8 cellular contexts compared by ENCODE assay signal in the genomic region with DNA sequence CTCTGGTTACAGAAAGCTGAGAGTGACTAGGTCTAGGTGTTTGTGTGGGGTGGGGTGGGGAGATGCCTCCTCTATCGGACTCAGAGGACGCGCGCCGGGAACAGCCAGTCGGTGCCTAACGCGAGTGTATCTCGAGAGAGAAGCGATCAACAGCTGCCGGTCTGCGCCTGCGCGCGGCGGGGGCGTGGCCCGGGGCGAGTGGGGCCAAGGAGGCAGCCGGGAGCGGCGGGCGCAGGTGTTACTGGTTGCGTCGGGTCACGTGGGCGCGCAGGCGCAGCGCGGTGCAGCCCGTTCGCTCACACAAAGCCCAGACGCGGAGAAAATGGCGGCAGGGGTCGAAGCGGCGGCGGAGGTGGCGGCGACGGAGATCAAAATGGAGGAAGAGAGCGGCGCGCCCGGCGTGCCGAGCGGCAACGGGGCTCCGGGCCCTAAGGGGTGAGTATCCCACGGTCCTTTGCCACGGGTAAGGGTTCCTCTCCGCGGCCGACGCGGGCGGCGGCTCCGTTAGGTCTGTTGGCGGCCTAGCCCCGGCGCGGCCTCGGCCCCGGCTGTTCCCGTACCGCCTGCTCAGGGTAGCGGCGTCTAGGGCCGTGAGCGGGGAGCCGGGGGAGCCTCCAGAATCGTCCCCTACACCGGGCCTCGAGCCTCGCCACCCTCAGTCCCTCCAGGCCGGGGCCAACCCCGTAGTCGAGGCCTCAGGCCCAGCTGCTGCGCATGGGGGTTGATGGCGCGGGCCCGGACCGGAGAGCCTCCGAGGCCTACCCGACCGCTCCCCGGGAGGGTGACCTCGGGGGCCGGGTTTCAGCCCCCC. TPM values are rescaled to one million over a fixed set of nuclear protein-coding genes. Genes with fewer than 3 reads are reported as not detected.
A peak's percentile ranks its signal among the peaks of the same experiment; 100 is the strongest.
DNase-seq lines count a peak whose midpoint lies in the region; ATAC-seq and TF ChIP-seq lines count a peak whose summit lies in the region.

A gene with protein sequence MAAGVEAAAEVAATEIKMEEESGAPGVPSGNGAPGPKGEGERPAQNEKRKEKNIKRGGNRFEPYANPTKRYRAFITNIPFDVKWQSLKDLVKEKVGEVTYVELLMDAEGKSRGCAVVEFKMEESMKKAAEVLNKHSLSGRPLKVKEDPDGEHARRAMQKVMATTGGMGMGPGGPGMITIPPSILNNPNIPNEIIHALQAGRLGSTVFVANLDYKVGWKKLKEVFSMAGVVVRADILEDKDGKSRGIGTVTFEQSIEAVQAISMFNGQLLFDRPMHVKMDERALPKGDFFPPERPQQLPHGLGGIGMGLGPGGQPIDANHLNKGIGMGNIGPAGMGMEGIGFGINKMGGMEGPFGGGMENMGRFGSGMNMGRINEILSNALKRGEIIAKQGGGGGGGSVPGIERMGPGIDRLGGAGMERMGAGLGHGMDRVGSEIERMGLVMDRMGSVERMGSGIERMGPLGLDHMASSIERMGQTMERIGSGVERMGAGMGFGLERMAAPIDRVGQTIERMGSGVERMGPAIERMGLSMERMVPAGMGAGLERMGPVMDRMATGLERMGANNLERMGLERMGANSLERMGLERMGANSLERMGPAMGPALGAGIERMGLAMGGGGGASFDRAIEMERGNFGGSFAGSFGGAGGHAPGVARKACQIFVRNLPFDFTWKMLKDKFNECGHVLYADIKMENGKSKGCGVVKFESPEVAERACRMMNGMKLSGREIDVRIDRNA (plus strand): TSS at position 299 of the 811 bp plus-strand sequence. CDS start 24 bp downstream, at position 323.

- H3K36me3 ChIP-seq in NT2/D1 (ENCODE audit: insufficient read depth, insufficient read length, low read length) (peaks cover 37% of the 10 kb centered on the region), endodermal cell (ENCODE audit: control insufficient read depth, insufficient read depth, low read length) (peaks cover 18% of the 10 kb centered on the region), mesendoderm (ENCODE audit: control insufficient read depth, insufficient read depth, low read length) (no peaks in the 10 kb centered on the region)

- H3K9me3 Mint-ChIP-seq in endodermal cell, result no peaks in the 10 kb centered on the region

- no peak within 1 kb of the TSS for H4K5ac ChIP-seq in mesendoderm (ENCODE audit: low read length)

- H3K23ac ChIP-seq in mesendoderm (ENCODE audit: low read length), result peak within 1 kb of the TSS; percentile 98

- peak within 1 kb of the TSS; percentile 43 for H3K4me2 ChIP-seq in mesendoderm (ENCODE audit: low read length)

- H2BK15ac ChIP-seq in mesendoderm (replicated peaks; ENCODE audit: low read depth), result no peak within 1 kb of the TSS

- peak within 1 kb of the TSS; percentile 85 for H3K18ac ChIP-seq in mesendoderm (ENCODE audit: low read length)

- H3K36me3 Mint-ChIP-seq in endodermal cell (ENCODE audit: low read depth), result peaks cover 30% of the 10 kb centered on the region

- H3K4me3 Mint-ChIP-seq in endodermal cell, result peak within 1 kb of the TSS; percentile 95

- 0% methylated on average over 21 to 93 of the region's 93 CpGs for WGBS in endodermal cell (ENCODE audit: insufficient coverage in 1 of 2, insufficient read length in 1 of 2), 2 experiments
- no CpG with 5 or more reads among the region's 93 CpGs for WGBS in mesendoderm (ENCODE audit: extremely low coverage, insufficient coverage, low lambda C conversion rate)

- peaks cover 35% of the 10 kb centered on the region for H3K4me1 Mint-ChIP-seq in endodermal cell

- no peaks in the 10 kb centered on the region for H3K27me3 Mint-ChIP-seq in endodermal cell (ENCODE audit: insufficient read depth)

- peak within 1 kb of the TSS; percentile 52 for H2AK5ac ChIP-seq in mesendoderm (ENCODE audit: low read length)

- H3K79me1 ChIP-seq in mesendoderm (ENCODE audit: low read length), result no peaks in the 10 kb centered on the region

- H3K27ac ChIP-seq in endodermal cell (ENCODE audit: low read depth, low read length) (peak within 1 kb of the TSS; percentile 97), mesendoderm (ENCODE audit: low read depth, low read length) (peak within 1 kb of the TSS; percentile 67)

- H3K4ac ChIP-seq in mesendoderm (ENCODE audit: low read depth, low read length), result peak within 1 kb of the TSS; percentile 98

- H3K79me2 ChIP-seq in mesendoderm (ENCODE audit: control insufficient read depth, insufficient read depth, low read length), result peaks cover 47% of the 10 kb centered on the region

- DNase-seq in COR-L47 (lab: John Stamatoyannopoulos, UW), result peak; percentile 96
- DNase-seq in HUDEP-2 (lab: John Stamatoyannopoulos, UW; ENCODE audit: unreplicated experiment in 76 of 76), result peak; percentile 54 to 100 (median 99)
- peak; percentile 97 for DNase-seq in NT2/D1 (ENCODE audit: low read depth, low spot score)
- DNase-seq in activated CD8-positive, alpha-beta memory T cell treated with anti-CD3 and anti-CD28 coated beads, Interleukin-2, amount 50 U/mL, for 1 hour (ENCODE audit: extremely low read depth), result peak; percentile 98
- peak; percentile 99 for DNase-seq in endodermal cell
- DNase-seq in mesendoderm, result peak; percentile 98
- peak; percentile 100 for DNase-seq in stimulated activated CD8-positive, alpha-beta memory T cell treated with anti-CD3 and anti-CD28 coated beads, Interleukin-15, amount 100 ng/mL, for 1 hour (ENCODE audit: low read depth)

- no peak for TF ChIP-seq CTCF in endodermal cell (conservative IDR thresholded peaks at IDR 0.05)

- H3K27me3 ChIP-seq in NT2/D1 (ENCODE audit: insufficient read depth, insufficient read length) (no peaks in the 10 kb centered on the region), endodermal cell (ENCODE audit: control insufficient read depth, insufficient read depth, low read length, poor library complexity, severe bottlenecking) (no peaks in the 10 kb centered on the region), mesendoderm (ENCODE audit: insufficient read depth, low read length, poor library complexity) (no peaks in the 10 kb centered on the region)

- H3K9me3 ChIP-seq in NT2/D1 (ENCODE audit: insufficient read depth, low read length) (no peaks in the 10 kb centered on the region), endodermal cell (ENCODE audit: control insufficient read depth, low read length) (no peaks in the 10 kb centered on the region)

- H3K27ac Mint-ChIP-seq in endodermal cell, result peak within 1 kb of the TSS; percentile 94

- peak; percentile 89 for ATAC-seq in GM21381 (IDR thresholded peaks at IDR 0.05; ENCODE audit: unreplicated experiment)

- no peak within 1 kb of the TSS for H4K8ac ChIP-seq in mesendoderm (ENCODE audit: low read depth, low read length)

- peak within 1 kb of the TSS; percentile 99 for H3K56ac ChIP-seq in mesendoderm (ENCODE audit: low read length)

- peaks cover 4% of the 10 kb centered on the region for H3K4me1 ChIP-seq in NT2/D1 (ENCODE audit: insufficient read depth, insufficient read length)
- H3K4me1 ChIP-seq in endodermal cell (ENCODE audit: control insufficient read depth, insufficient read depth, low read length), result peaks cover 2% of the 10 kb centered on the region
- H3K4me1 ChIP-seq in mesendoderm (ENCODE audit: control insufficient read depth, low read depth, low read length), result peaks cover 3% of the 10 kb centered on the region

- H2BK5ac ChIP-seq in mesendoderm (ENCODE audit: low read length), result peak within 1 kb of the TSS; percentile 79

- H3K9ac ChIP-seq in NT2/D1 (ENCODE audit: insufficient read length, low read depth) (peak within 1 kb of the TSS; percentile 100), endodermal cell (ENCODE audit: extremely low read depth, low read length, poor library complexity, severe bottlenecking) (peak within 1 kb of the TSS; percentile 99), mesendoderm (ENCODE audit: low read length) (peak within 1 kb of the TSS; percentile 98)

- H3K4me3 ChIP-seq in NT2/D1 (ENCODE audit: insufficient read length, low read depth) (peak within 1 kb of the TSS; percentile 100), endodermal cell (ENCODE audit: low read length) (peak within 1 kb of the TSS; percentile 96), mesendoderm (ENCODE audit: low read length) (peak within 1 kb of the TSS; percentile 69)

- peak within 1 kb of the TSS; percentile 7 for H2BK120ac ChIP-seq in mesendoderm (ENCODE audit: low read depth, low read length)

RNA-seq across cellular contexts. Expression of the gene that starts here (rescaled TPM):
- 100 to 1,000 TPM; 271 to 370 TPM for total RNA-seq in endodermal cell
- 198 TPM for polyA plus RNA-seq in endodermal cell (2013, experiment 1 of 2)
- 223 TPM for polyA plus RNA-seq in endodermal cell (2013, experiment 2 of 2)
- polyA plus RNA-seq in mesendoderm (2013, experiment 1 of 2), result 329 TPM
- 325 TPM for polyA plus RNA-seq in mesendoderm (2013, experiment 2 of 2)

Comparison
In these comparisons a context has a peak if more than half of its experiments do, and no peak if none do; other contexts are left out.
1. Peak in every context shown above with its lines: DNase-seq, ATAC-seq, H3K4me3 ChIP-seq and H3K27ac ChIP-seq.